ENCODE assay signal across 8 cellular contexts in genomic region chr16:13920510-13920818, GRCh38. TPM values are rescaled to one million over a fixed set of nuclear protein-coding genes. Genes with fewer than 3 reads are reported as not detected.
DNase-seq lines count a peak whose midpoint lies in the region; ATAC-seq and TF ChIP-seq lines count a peak whose summit lies in the region.

No MANE protein-coding gene starts in this region.

- H3K36me3 ChIP-seq in skeletal muscle satellite cell (ENCODE audit: insufficient read depth, low read length), result peaks cover 9% of the 10 kb centered on the region

- peak overlapping the region; percentile 95 for H3K4me2 ChIP-seq in skeletal muscle satellite cell (ENCODE audit: low read length)

- peak overlapping the region; percentile 89 to 90 for H3K27ac Mint-ChIP-seq in T-cell

- H3K4me1 ChIP-seq in skeletal muscle satellite cell (ENCODE audit: control insufficient read depth, insufficient read depth, low read length), result peaks cover 17% of the 10 kb centered on the region

- no peaks in the 10 kb centered on the region for H3K27me3 Mint-ChIP-seq in T-cell

- DNase-seq in T-cell (peak in 1 of 34 experiments; percentile 5), foreskin fibroblast (no peak), RPMI8226 (no peak)

- H3K4me3 Mint-ChIP-seq in T-cell, result peak overlapping the region; percentile 87 to 96 (median 92)

- CTCF ChIA-PET in T-cell (lab: Charles Lee), result interaction anchor here in 1 of 2 donors (1.0 to 2.0 kb wide), 5 partner anchors 15 to 1825 kb away, joined by 3 to 10 read pairs (median 6); no protein-coding TSS in a partner anchor

- H3K4me1 Mint-ChIP-seq in T-cell, result peaks cover 26 to 29% (median 26%) of the 10 kb centered on the region in 3 donors

- H3K9me3 Mint-ChIP-seq in T-cell, result no peaks in the 10 kb centered on the region

- no peaks in the 10 kb centered on the region for H3K9me3 ChIP-seq in skeletal muscle satellite cell (replicated peaks; ENCODE audit: low read length)

- peaks cover 4% of the 10 kb centered on the region for H3K36me3 Mint-ChIP-seq in T-cell

- TF ChIP-seq CTCF in foreskin fibroblast (IDR thresholded peaks at IDR 0.05; ENCODE audit: low read depth, low read length), result no peak

- peak overlapping the region; percentile 99 for H3K9ac ChIP-seq in skeletal muscle satellite cell (ENCODE audit: low read depth, low read length)

- H3K4me3 ChIP-seq in foreskin fibroblast (ENCODE audit: low read depth in 1 of 2, low read length in 2 of 2) (peak overlapping the region; percentile 92 to 97), skeletal muscle satellite cell (ENCODE audit: low read length) (peak overlapping the region; percentile 91)

- ATAC-seq in GM21515 (IDR thresholded peaks at IDR 0.05; ENCODE audit: unreplicated experiment) (peak; percentile 0), T-cell (replicated peaks in 1 of 4) (no peak), HG02840 (IDR thresholded peaks at IDR 0.05; ENCODE audit: low FRiP score, unreplicated experiment) (no peak), HG02852 (IDR thresholded peaks at IDR 0.05; ENCODE audit: unreplicated experiment) (no peak)
- no peak for ATAC-seq in activated CD4-positive, CD25-positive, alpha-beta regulatory T cell treated with anti-CD3 and anti-CD28 coated beads, Interleukin-2, amount 50 U/mL, for 24 hours

- peaks cover 11% of the 10 kb centered on the region for H3K27me3 ChIP-seq in skeletal muscle satellite cell (ENCODE audit: control insufficient read depth, insufficient read depth, low read length)

- POLR2A ChIA-PET in T-cell (lab: Charles Lee), result interaction anchor here in 1 of 2 donors (1.1 kb wide), 1 partner anchor 714 kb away, joined by 3 read pairs; no protein-coding TSS in a partner anchor

RNA-seq across cellular contexts. Expression of gene ERCC4, which starts 0.5 kb away (rescaled TPM):
- 10 to 100 TPM; 11.6 to 13.7 (median 13.3) TPM for total RNA-seq in T-cell
- total RNA-seq in skeletal muscle satellite cell (2012; rRNA removed), result 7.2 and 9.6 TPM in 2 replicates
